8 cellular contexts compared by ENCODE assay signal in the genomic region with DNA sequence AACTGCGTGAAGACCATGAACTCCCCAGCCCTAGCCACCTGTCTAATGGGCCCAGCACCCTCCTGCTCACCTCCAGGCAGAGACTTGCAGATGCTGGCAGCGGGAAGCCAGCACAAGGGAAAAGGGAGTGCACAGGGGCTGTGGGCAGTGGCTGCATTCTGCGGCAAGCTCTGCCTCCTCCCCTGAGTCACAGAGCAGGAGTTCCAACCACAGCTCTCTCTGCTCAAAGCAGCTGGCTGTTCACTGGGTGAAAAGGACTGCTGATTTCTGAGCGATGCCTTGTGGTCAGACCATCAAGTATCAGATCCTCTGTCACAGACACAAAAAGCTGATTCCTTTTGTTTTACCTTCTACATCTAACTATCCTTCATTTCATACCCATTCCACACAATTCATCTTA. TPM values are rescaled to one million over a fixed set of nuclear protein-coding genes. Genes with fewer than 3 reads are reported as not detected.
DNase-seq lines count a peak whose midpoint lies in the region; ATAC-seq, FAIRE-seq and TF ChIP-seq lines count a peak whose summit lies in the region.

No MANE protein-coding gene starts in this region.

- no peak for TF ChIP-seq POLR2A in GM12891 (IDR thresholded peaks at IDR 0.05; ENCODE audit: low read depth, low read length)
- TF ChIP-seq POLR2A in Peyer's patch (IDR thresholded peaks at IDR 0.05): no peak

- peak; percentile 54 for DNase-seq in GM12891 (ENCODE audit: insufficient read length, low spot score)
- DNase-seq in coronary artery (ENCODE audit: low spot score): peak; percentile 47
- no peak for DNase-seq in Peyer's patch
- DNase-seq in omental fat pad (ENCODE audit: low spot score): no peak
- no peak for DNase-seq in NCI-H2107 (lab: John Stamatoyannopoulos, UW)
- DNase-seq in activated naive CD4-positive, alpha-beta T cell treated with anti-CD3 and anti-CD28 coated beads, Interleukin-2, amount 50 U/mL, for 16 hours: no peak

- H3K36me3 ChIP-seq in Peyer's patch: no peaks in the 10 kb centered on the region

- no peak overlapping the region for H3K27ac ChIP-seq in coronary artery
- no peak overlapping the region for H3K27ac ChIP-seq in Peyer's patch

- peak; percentile 89 for FAIRE-seq in GM12891 (lab: Jason Lieb, UNC)

- H3K4me3 ChIP-seq in coronary artery: no peak overlapping the region
- H3K4me3 ChIP-seq in Peyer's patch: no peak overlapping the region

- ATAC-seq in GM21423 (IDR thresholded peaks at IDR 0.05; ENCODE audit: unreplicated experiment) (peak; percentile 91), HG03460 (IDR thresholded peaks at IDR 0.05; ENCODE audit: unreplicated experiment) (peak; percentile 74), omental fat pad (ENCODE audit: low FRiP score) (no peak)

- TF ChIP-seq CTCF in coronary artery (IDR thresholded peaks at IDR 0.05): no peak
- TF ChIP-seq CTCF in Peyer's patch (IDR thresholded peaks at IDR 0.05): no peak
- no peak for TF ChIP-seq CTCF in omental fat pad (IDR thresholded peaks at IDR 0.05)

- H3K4me1 ChIP-seq in Peyer's patch: peaks cover 0 to 20% (median 11%) of the 10 kb centered on the region in 4 donors

- H3K27me3 ChIP-seq in Peyer's patch: peaks cover 0 to 30% of the 10 kb centered on the region in 2 donors

- H3K9me3 ChIP-seq in Peyer's patch: no peaks in the 10 kb centered on the region

TF ChIP-seq in GM12891, 5 proteins besides CTCF, POLR2A, EP300 and RAD21:
- peak; percentile 87 for TF ChIP-seq SPI1 (IDR thresholded peaks at IDR 0.05; ENCODE audit: low read depth, low read length)
- no peak for TF ChIP-seq TAF1 (IDR thresholded peaks at IDR 0.05; ENCODE audit: low read depth, low read length)

RNA-seq across cellular contexts. Expression of gene NKX2-2, which starts 10.5 kb away (rescaled TPM):
- not detected for polyA plus RNA-seq in GM12891 (2012; ENCODE audit: low read depth, missing spikeins)
- 1 to 10 TPM; 1.7 to 3.9 (median 2.9) TPM for total RNA-seq in Peyer's patch
- total RNA-seq in omental fat pad: not detected

Comparison
In these comparisons a context has a peak if more than half of its experiments do, and no peak if none do; other contexts are left out.
1. DNase-seq: peak in GM12891 (single experiment) and coronary artery (single experiment); none in Peyer's patch (0 of 3), omental fat pad (single experiment), NCI-H2107 (single experiment) and activated naive CD4-positive, alpha-beta T cell treated with anti-CD3 and anti-CD28 coated beads, Interleukin-2, amount 50 U/mL, for 16 hours (single experiment).